15 cellular contexts compared by ENCODE assay signal in the genomic region with DNA sequence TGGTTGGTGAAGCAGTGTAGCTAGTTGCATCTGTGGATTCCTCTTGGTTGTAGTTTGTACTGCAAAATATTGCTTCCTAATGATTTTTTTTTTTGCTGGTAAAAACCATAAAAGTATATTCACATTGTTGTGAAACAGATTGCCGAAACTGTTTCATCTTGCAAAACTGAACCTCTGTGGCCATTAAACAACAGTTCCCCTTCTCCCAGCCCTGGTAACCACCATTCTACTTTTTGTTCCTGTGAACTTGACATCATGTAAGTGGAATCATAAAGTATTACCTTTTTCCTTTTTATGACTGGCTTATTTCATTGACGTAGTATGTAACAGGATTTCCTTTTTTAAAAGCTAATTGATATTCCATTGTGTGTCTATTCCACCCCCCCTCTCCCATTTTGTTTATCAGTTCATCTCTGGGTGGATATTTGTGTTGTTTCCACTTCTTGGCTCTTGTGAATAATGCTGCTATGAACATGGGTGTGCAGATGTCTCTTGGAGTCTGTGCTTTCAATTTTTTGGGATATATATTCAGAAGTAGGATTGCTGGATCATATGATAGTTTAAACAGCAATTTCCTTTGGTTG. TPM values are rescaled to one million over a fixed set of nuclear protein-coding genes. Genes with fewer than 3 reads are reported as not detected.
DNase-seq lines count a peak whose midpoint lies in the region; ATAC-seq and TF ChIP-seq lines count a peak whose summit lies in the region.
"Had no signal": no experiment of that assay in that cellular context is flagged by ENCODE, and none has a peak within 500 bp of the region (broad histone marks: within the 10 kb centered on the region; RNA-seq: fewer than 3 reads in every experiment).

No MANE protein-coding gene starts in this region.

- intact Hi-C loops in activated CD4-positive, alpha-beta T cell treated with anti-CD3 and anti-CD28 coated beads for 36 hours (cut with DNase I, micrococcal nuclease), result no loop called here
- intact Hi-C loops in IMR-90 (cut with micrococcal nuclease) (loop anchor here (5.0 kb wide), 1 partner anchor 205 kb away; no protein-coding TSS in a partner anchor), activated B cell treated with CpG ODN at 0.5 μM for 24 hours (cut with micrococcal nuclease) (loop anchor here (10.0 kb wide), 1 partner anchor 182 kb away; no protein-coding TSS in a partner anchor)

- no peaks in the 10 kb centered on the region for H3K27me3 ChIP-seq in IMR-90 (ENCODE audit: control insufficient read depth, insufficient read depth, low read length)
- no peaks in the 10 kb centered on the region for H3K27me3 ChIP-seq in mesenchymal stem cell (ENCODE audit: control insufficient read depth in 1 of 2, insufficient read depth in 1 of 2, low read length in 2 of 2)
- H3K27me3 ChIP-seq: esophagus muscularis mucosa had no signal

- H3K36me3 ChIP-seq in IMR-90 (ENCODE audit: control insufficient read depth, insufficient read depth, low read length) (peaks cover 30% of the 10 kb centered on the region), mesenchymal stem cell (ENCODE audit: control insufficient read depth in 1 of 2, insufficient read depth in 2 of 2, low read depth in 1 of 2, low read length in 2 of 2) (peaks cover 13 to 93% of the 10 kb centered on the region in 2 experiments)

- no peak overlapping the region for H2AK9ac ChIP-seq in IMR-90 (replicated peaks; ENCODE audit: low read depth, low read length, poor library complexity)

- no peak overlapping the region for H3K4me3 Mint-ChIP-seq in activated CD4-positive, alpha-beta T cell treated with anti-CD3 and anti-CD28 coated beads for 36 hours
- no peak overlapping the region for H3K4me3 Mint-ChIP-seq in activated B cell treated with CpG ODN at 0.5 μM for 24 hours

- no peak for ATAC-seq in activated CD4-positive, alpha-beta T cell treated with anti-CD3 and anti-CD28 coated beads for 36 hours
- no peak for ATAC-seq in IMR-90 (ENCODE audit: low read depth)
- ATAC-seq in activated B cell treated with CpG ODN at 0.5 μM for 24 hours (ENCODE audit: low read depth), result no peak
- ATAC-seq in HG02798 (IDR thresholded peaks at IDR 0.05; ENCODE audit: poor library complexity, unreplicated experiment), result no peak
- no peak for ATAC-seq in HG02981 (IDR thresholded peaks at IDR 0.05; ENCODE audit: unreplicated experiment)
- ATAC-seq: left lobe of liver had no signal

- WGBS in IMR-90 (ENCODE audit: extremely low coverage in 2 of 2, insufficient read length in 1 of 2), 2 experiments, result no CpG with 5 or more reads among the region's 2 CpGs
- WGBS in mesenchymal stem cell, result no CpG with 5 or more reads among the region's 2 CpGs

- no peaks in the 10 kb centered on the region for H3K9me1 ChIP-seq in IMR-90 (ENCODE audit: insufficient read depth, low read length)

- dilution Hi-C loops in IMR-90 (cut with HindIII; ENCODE audit: low sequenced_read_pairs, unreplicated experiment), result no loop called here

- H3K9me3 ChIP-seq in IMR-90 (ENCODE audit: control insufficient read depth, insufficient read depth, low read length) (no peaks in the 10 kb centered on the region), mesenchymal stem cell (ENCODE audit: control insufficient read depth, low read length) (no peaks in the 10 kb centered on the region)
- H3K9me3 ChIP-seq: esophagus muscularis mucosa had no signal

- H4K20me1 ChIP-seq in IMR-90 (ENCODE audit: insufficient read depth, low read length), result peaks cover 37% of the 10 kb centered on the region; the same call in 1 of the 2 replicates

- H3K56ac ChIP-seq in IMR-90 (ENCODE audit: extremely low read depth, insufficient read depth, low read length), result no peak overlapping the region

- no peak overlapping the region for H2BK120ac ChIP-seq in IMR-90 (ENCODE audit: low read depth, low read length)
- H2BK120ac ChIP-seq in mesenchymal stem cell (ENCODE audit: low read depth, low read length), result no peak overlapping the region

- no peak overlapping the region for H2BK20ac ChIP-seq in IMR-90 (ENCODE audit: low read depth, low read length)

- H3K27me3 Mint-ChIP-seq in activated CD4-positive, alpha-beta T cell treated with anti-CD3 and anti-CD28 coated beads for 36 hours, result no peaks in the 10 kb centered on the region
- no peaks in the 10 kb centered on the region for H3K27me3 Mint-ChIP-seq in activated B cell treated with CpG ODN at 0.5 μM for 24 hours

- peaks cover 20 to 57% of the 10 kb centered on the region in 2 experiments for H3K79me1 ChIP-seq in IMR-90 (ENCODE audit: low read depth in 1 of 2, low read length in 2 of 2)
- H3K79me1 ChIP-seq in mesenchymal stem cell (replicated peaks; ENCODE audit: low read length, poor library complexity, severe bottlenecking), result peaks cover 10% of the 10 kb centered on the region

- H3K9ac ChIP-seq in IMR-90 (ENCODE audit: low read depth, low read length) (no peak overlapping the region), mesenchymal stem cell (ENCODE audit: low read length) (peak overlapping the region; percentile 46)

- no peaks in the 10 kb centered on the region for H3K9me3 Mint-ChIP-seq in activated CD4-positive, alpha-beta T cell treated with anti-CD3 and anti-CD28 coated beads for 36 hours (ENCODE audit: low read depth)
- H3K9me3 Mint-ChIP-seq in activated B cell treated with CpG ODN at 0.5 μM for 24 hours, result no peaks in the 10 kb centered on the region

- DNase-seq in activated CD4-positive, alpha-beta T cell treated with anti-CD3 and anti-CD28 coated beads for 36 hours, result no peak
- DNase-seq in activated CD4-positive, alpha-beta T cell treated with anti-CD3 and anti-CD28 coated beads, Interleukin-2, amount 50 U/mL, for 1 hour, result no peak
- DNase-seq in IMR-90 (no peak), activated B cell treated with CpG ODN at 0.5 μM for 24 hours (no peak), mesenchymal stem cell (no peak), NCI-H2171 treated with DMSO at 0.1 percent for 48 hours (lab: John Stamatoyannopoulos, UW) (no peak)
- DNase-seq: aorta, hippocampal formation, NCI-H1417 treated with DMSO at 0.1 percent for 48 hours, NCI-H524 had no signal

- no peak overlapping the region for H3K14ac ChIP-seq in IMR-90 (replicated peaks; ENCODE audit: low read depth, low read length)
- no peak overlapping the region for H3K14ac ChIP-seq in mesenchymal stem cell (ENCODE audit: low read length in 2 of 2)

- H2BK15ac ChIP-seq in IMR-90 (ENCODE audit: low read depth, low read length) (no peak overlapping the region), mesenchymal stem cell (ENCODE audit: low read depth, poor library complexity, severe bottlenecking) (no peak overlapping the region)

- H3K4ac ChIP-seq in IMR-90 (ENCODE audit: low read depth, low read length), result no peak overlapping the region
- H3K4ac ChIP-seq in mesenchymal stem cell (ENCODE audit: low read depth in 1 of 2, low read length in 2 of 2), result no peak overlapping the region

- no peak for TF ChIP-seq POLR2A in IMR-90 (IDR thresholded peaks at IDR 0.05; ENCODE audit: low read depth, low read length)

- CTCF ChIA-PET in activated CD4-positive, alpha-beta T cell treated with anti-CD3 and anti-CD28 coated beads for 36 hours (lab: Charles Lee), result interaction anchor here (1.3 kb wide), 1 partner anchor 108 kb away, joined by 3 read pairs; no protein-coding TSS in a partner anchor
- CTCF ChIA-PET in IMR-90 (lab: Yijun Ruan, JAX), result no interaction called here
- CTCF ChIA-PET in activated B cell treated with CpG ODN at 0.5 μM for 24 hours (lab: Charles Lee), result interaction anchor here (0.5 kb wide), 1 partner anchor 25 kb away, joined by 3 read pairs; no protein-coding TSS in a partner anchor

- no peak overlapping the region for H2BK12ac ChIP-seq in mesenchymal stem cell (ENCODE audit: low read length in 2 of 2)

- no TSS peak for BruUV-seq in IMR-90 (replicated peaks; lab: Mats Ljungman, UMichigan)

- TF ChIP-seq RAD21 in IMR-90 (IDR thresholded peaks at IDR 0.05; ENCODE audit: low read length), result no peak

- no peak overlapping the region for H4K91ac ChIP-seq in IMR-90 (ENCODE audit: insufficient read depth, low read depth, low read length)
- no peak overlapping the region for H4K91ac ChIP-seq in mesenchymal stem cell (ENCODE audit: low read length)

- peak overlapping the region; percentile 36; the same call in 1 of the 2 replicates for H3K23ac ChIP-seq in IMR-90 (ENCODE audit: low read depth, low read length)
- no peak overlapping the region for H3K23ac ChIP-seq in mesenchymal stem cell (ENCODE audit: low read length in 2 of 2)

- in situ Hi-C loops in IMR-90 (cut with MboI; ENCODE audit: low sequenced_read_pairs), result no loop called here

- POLR2A ChIA-PET in activated CD4-positive, alpha-beta T cell treated with anti-CD3 and anti-CD28 coated beads for 36 hours (lab: Charles Lee), result no interaction called here
- POLR2A ChIA-PET in IMR-90 (lab: Charles Lee; ENCODE audit: unreplicated experiment), result no interaction called here
- POLR2A ChIA-PET in activated B cell treated with CpG ODN at 0.5 μM for 24 hours (lab: Charles Lee), result no interaction called here

- H2AFZ ChIP-seq in IMR-90 (replicated peaks; ENCODE audit: low read length, poor library complexity), result no peak overlapping the region
- no peak overlapping the region for H2AFZ ChIP-seq in mesenchymal stem cell (ENCODE audit: low read depth, low read length)

- H4K8ac ChIP-seq in IMR-90 (ENCODE audit: low read depth in 2 of 2, low read length in 2 of 2), result no peak overlapping the region
- no peak overlapping the region for H4K8ac ChIP-seq in mesenchymal stem cell (ENCODE audit: low read length)

- H3K36me3 Mint-ChIP-seq in activated CD4-positive, alpha-beta T cell treated with anti-CD3 and anti-CD28 coated beads for 36 hours (ENCODE audit: low read depth), result peaks cover 72% of the 10 kb centered on the region
- H3K36me3 Mint-ChIP-seq in activated B cell treated with CpG ODN at 0.5 μM for 24 hours (ENCODE audit: low read depth), result peaks cover 91% of the 10 kb centered on the region

- no peak overlapping the region for H4K5ac ChIP-seq in IMR-90 (ENCODE audit: low read depth, low read length)

- no peak overlapping the region for H2AK5ac ChIP-seq in IMR-90 (ENCODE audit: low read depth, low read length)
- H2AK5ac ChIP-seq in mesenchymal stem cell (ENCODE audit: low read length, severe bottlenecking), result no peak overlapping the region

- H3K4me1 ChIP-seq in IMR-90 (ENCODE audit: control insufficient read depth, insufficient read depth, low read length) (peaks cover 1% of the 10 kb centered on the region; the same call in 1 of the 2 replicates), mesenchymal stem cell (ENCODE audit: control insufficient read depth, insufficient read depth, low read depth, low read length) (no peaks in the 10 kb centered on the region)

- H2BK5ac ChIP-seq in IMR-90 (ENCODE audit: low read depth, low read length, poor library complexity, severe bottlenecking), result no peak overlapping the region
- H2BK5ac ChIP-seq in mesenchymal stem cell (ENCODE audit: low read depth, low read length, poor library complexity, severe bottlenecking), result no peak overlapping the region

- H3K18ac ChIP-seq in IMR-90 (ENCODE audit: low read depth, low read length) (no peak overlapping the region), mesenchymal stem cell (ENCODE audit: low read depth in 1 of 2, low read length in 2 of 2) (no peak overlapping the region)

- peaks cover 74% of the 10 kb centered on the region for H3K4me1 Mint-ChIP-seq in activated CD4-positive, alpha-beta T cell treated with anti-CD3 and anti-CD28 coated beads for 36 hours
- peaks cover 30% of the 10 kb centered on the region for H3K4me1 Mint-ChIP-seq in activated B cell treated with CpG ODN at 0.5 μM for 24 hours

- H3K27ac ChIP-seq in IMR-90 (ENCODE audit: insufficient read depth, low read length) (no peak overlapping the region), mesenchymal stem cell (ENCODE audit: low read length, poor library complexity, severe bottlenecking) (no peak overlapping the region)
- H3K27ac ChIP-seq: esophagus muscularis mucosa had no signal

- H3K4me2 ChIP-seq in IMR-90 (ENCODE audit: low read depth, low read length), result no peak overlapping the region
- no peak overlapping the region for H3K4me2 ChIP-seq in mesenchymal stem cell (ENCODE audit: low read length, poor library complexity, severe bottlenecking)
- H3K4me2 ChIP-seq: smooth muscle cell had no signal

- peak overlapping the region; percentile 85 for H3K27ac Mint-ChIP-seq in activated CD4-positive, alpha-beta T cell treated with anti-CD3 and anti-CD28 coated beads for 36 hours
- peak overlapping the region; percentile 6 for H3K27ac Mint-ChIP-seq in activated B cell treated with CpG ODN at 0.5 μM for 24 hours

- no peak for TF ChIP-seq CTCF in IMR-90 (conservative IDR thresholded peaks at IDR 0.05; ENCODE audit: low read depth, low read length)
- no peak for TF ChIP-seq CTCF in activated B cell treated with CpG ODN at 0.5 μM for 24 hours (IDR thresholded peaks at IDR 0.05)

- no peak overlapping the region for H3K4me3 ChIP-seq in IMR-90 (ENCODE audit: insufficient read depth, low read depth, low read length)
- H3K4me3 ChIP-seq in mesenchymal stem cell (ENCODE audit: insufficient read depth in 1 of 2, low read depth in 1 of 2, low read length in 2 of 2), result no peak overlapping the region
- H3K4me3 ChIP-seq: esophagus muscularis mucosa, smooth muscle cell had no signal

RNA-seq across cellular contexts. Expression of a gene that starts 11.8 kb away (rescaled TPM):
- total RNA-seq in activated CD4-positive, alpha-beta T cell treated with anti-CD3 and anti-CD28 coated beads for 36 hours, result 100 to 1,000 TPM; 418 to 458 TPM
- 19.5 and 90.5 TPM in 2 replicates for total RNA-seq in IMR-90 (2012; rRNA removed)
- polyA plus RNA-seq in IMR-90 (2012; rRNA removed), result 117 and 155 TPM in 2 replicates
- polyA plus RNA-seq in IMR-90 (2012; cell fraction: cytosol; rRNA removed), result 3.1 and 6.0 TPM in 2 replicates
- 4.2 and 27.6 TPM in 2 replicates for polyA plus RNA-seq in IMR-90 (2012; cell fraction: nucleus; rRNA removed; ENCODE audit: low replicate concordance)
- total RNA-seq in activated B cell treated with CpG ODN at 0.5 μM for 24 hours, result 213 and 237 TPM in 2 replicates
- 466 TPM for polyA plus RNA-seq in mesenchymal stem cell (2013, experiment 1 of 2)
- 578 TPM for polyA plus RNA-seq in mesenchymal stem cell (2013, experiment 2 of 2)

Comparison
In these comparisons a context has a peak if more than half of its experiments do, and no peak if none do; other contexts are left out.
1. intact Hi-C loops: an anchor here in IMR-90 (5.0 kb wide) and activated B cell treated with CpG ODN at 0.5 μM for 24 hours (10.0 kb wide); none called in activated CD4-positive, alpha-beta T cell treated with anti-CD3 and anti-CD28 coated beads for 36 hours.